ENCODE assay signal across 18 cellular contexts in the genomic region with DNA sequence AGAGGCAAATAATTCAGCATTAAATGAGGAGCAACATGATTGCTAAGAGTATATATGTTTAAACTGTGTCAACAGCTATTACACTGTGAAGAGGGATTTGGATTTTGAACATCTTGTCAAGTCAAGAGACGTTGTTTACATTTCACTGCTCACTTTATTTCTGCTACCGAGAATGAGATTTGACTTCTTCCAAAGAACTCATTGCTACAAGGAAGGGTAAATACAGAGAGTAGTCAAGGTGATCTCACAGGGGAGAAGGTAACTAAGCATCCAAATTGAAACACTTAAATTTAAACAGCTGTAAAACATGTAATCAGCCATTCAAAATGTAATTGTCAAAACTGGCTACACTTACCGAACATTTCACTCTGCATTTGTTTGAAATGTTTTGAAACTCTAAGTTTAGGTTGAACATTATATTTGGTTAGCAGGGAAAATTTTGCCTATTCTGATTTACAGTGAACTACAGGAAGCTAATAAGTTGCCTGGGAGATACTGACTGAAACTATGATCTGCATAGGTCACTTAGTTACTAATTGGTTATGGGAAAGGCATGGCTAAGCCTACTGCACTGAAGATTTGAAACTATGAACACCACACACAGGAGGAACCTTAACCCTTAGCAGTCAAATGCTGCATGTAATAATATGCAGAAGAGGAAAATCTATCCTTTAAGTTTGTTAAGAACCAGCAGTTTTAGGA. TPM values are rescaled to one million over a fixed set of nuclear protein-coding genes. Genes with fewer than 3 reads are reported as not detected.
DNase-seq lines count a peak whose midpoint lies in the region; ATAC-seq lines count a peak whose summit lies in the region.
"Had no signal": no experiment of that assay in that cellular context is flagged by ENCODE, and none has a peak within 500 bp of the region (broad histone marks: within the 10 kb centered on the region; RNA-seq: fewer than 3 reads in every experiment).

No MANE protein-coding gene starts in this region.

- CTCF ChIA-PET in naive thymus-derived CD4-positive, alpha-beta T cell (lab: Charles Lee), result no interaction called here

- DNase-seq in NCI-H748 (lab: John Stamatoyannopoulos, UW; ENCODE audit: unreplicated experiment), result peak; percentile 35
- no peak for DNase-seq in NCI-H748 treated with DMSO at 0.1 percent for 48 hours (lab: John Stamatoyannopoulos, UW)
- no peak for DNase-seq in stimulated activated naive B cell treated with anti-CD40 and anti-IgM and Interleukin-4, amounts not matched to agents 10 μg/mL and 1 μg/mL and 100 μg/mL, for 72 hours
- DNase-seq in naive thymus-derived CD4-positive, alpha-beta T cell, result no peak
- no peak for DNase-seq in activated effector memory CD4-positive, alpha-beta T cell treated with Interleukin-2 at 50 U/mL for 16 hours
- DNase-seq in globus pallidus (ENCODE audit: low spot score), result no peak
- DNase-seq: aorta; DND-41; gastrocnemius medialis; HCEC 1CT; kidney; naive thymus-derived CD8-positive, alpha-beta T cell; NCI-H1694; SK-N-SH had no signal

- no peak overlapping the region for H3K27ac ChIP-seq in naive thymus-derived CD4-positive, alpha-beta T cell (ENCODE audit: low read depth, low read length)
- H3K27ac ChIP-seq: A549, gastrocnemius medialis, tibial nerve had no signal

- H3K36me3 Mint-ChIP-seq in stimulated activated naive B cell treated with anti-CD40 and anti-IgM and Interleukin-4, amounts not matched to agents 10 μg/mL and 1 μg/mL and 100 μg/mL, for 72 hours, result no peaks in the 10 kb centered on the region
- peaks cover 0 to 5% (median 0%) of the 10 kb centered on the region in 5 donors for H3K36me3 Mint-ChIP-seq in naive thymus-derived CD4-positive, alpha-beta T cell

- POLR2A ChIA-PET in naive thymus-derived CD4-positive, alpha-beta T cell (lab: Charles Lee), result no interaction called here

- H3K4me1 Mint-ChIP-seq in stimulated activated naive B cell treated with anti-CD40 and anti-IgM and Interleukin-4, amounts not matched to agents 10 μg/mL and 1 μg/mL and 100 μg/mL, for 72 hours, result peaks cover 6 to 22% of the 10 kb centered on the region in 2 donors
- no peaks in the 10 kb centered on the region for H3K4me1 Mint-ChIP-seq in naive thymus-derived CD4-positive, alpha-beta T cell
- H3K4me1 Mint-ChIP-seq: naive thymus-derived CD8-positive, alpha-beta T cell had no signal

- no peaks in the 10 kb centered on the region for H3K27me3 Mint-ChIP-seq in stimulated activated naive B cell treated with anti-CD40 and anti-IgM and Interleukin-4, amounts not matched to agents 10 μg/mL and 1 μg/mL and 100 μg/mL, for 72 hours
- H3K27me3 Mint-ChIP-seq in naive thymus-derived CD4-positive, alpha-beta T cell, result peaks cover 4 to 26% (median 5%) of the 10 kb centered on the region in 5 donors

- ATAC-seq in HG02798 (IDR thresholded peaks at IDR 0.05; ENCODE audit: poor library complexity, unreplicated experiment) (peak; percentile 60), HG03520 (IDR thresholded peaks at IDR 0.05; ENCODE audit: unreplicated experiment) (peak; percentile 64)
- ATAC-seq in stimulated activated naive B cell treated with anti-CD40 and anti-IgM and Interleukin-4, amounts not matched to agents 10 μg/mL and 1 μg/mL and 100 μg/mL, for 72 hours (replicated peaks), result peak; percentile 83 to 91
- ATAC-seq in naive thymus-derived CD4-positive, alpha-beta T cell, result no peak
- ATAC-seq: A549; gastrocnemius medialis; naive thymus-derived CD8-positive, alpha-beta T cell had no signal

- H3K9me3 Mint-ChIP-seq in stimulated activated naive B cell treated with anti-CD40 and anti-IgM and Interleukin-4, amounts not matched to agents 10 μg/mL and 1 μg/mL and 100 μg/mL, for 72 hours, result no peaks in the 10 kb centered on the region
- no peaks in the 10 kb centered on the region for H3K9me3 Mint-ChIP-seq in naive thymus-derived CD4-positive, alpha-beta T cell

- no peaks in the 10 kb centered on the region for H3K36me3 ChIP-seq in naive thymus-derived CD4-positive, alpha-beta T cell (ENCODE audit: control insufficient read depth in 2 of 3, insufficient read depth in 3 of 3, low read length in 3 of 3)
- H3K36me3 ChIP-seq: gastrocnemius medialis, tibial nerve had no signal

- intact Hi-C loops in naive thymus-derived CD4-positive, alpha-beta T cell (cut with micrococcal nuclease), result no loop called here

- H3K27ac Mint-ChIP-seq in stimulated activated naive B cell treated with anti-CD40 and anti-IgM and Interleukin-4, amounts not matched to agents 10 μg/mL and 1 μg/mL and 100 μg/mL, for 72 hours, result peak overlapping the region; percentile 27
- no peak overlapping the region for H3K27ac Mint-ChIP-seq in naive thymus-derived CD4-positive, alpha-beta T cell
- H3K27ac Mint-ChIP-seq: naive thymus-derived CD8-positive, alpha-beta T cell had no signal

- H3K9me3 ChIP-seq in naive thymus-derived CD4-positive, alpha-beta T cell (ENCODE audit: control insufficient read depth in 2 of 3, low read length in 3 of 3), result no peaks in the 10 kb centered on the region
- H3K9me3 ChIP-seq: A549, gastrocnemius medialis, SK-N-SH, tibial nerve had no signal

- no peak overlapping the region for H3K4me3 Mint-ChIP-seq in stimulated activated naive B cell treated with anti-CD40 and anti-IgM and Interleukin-4, amounts not matched to agents 10 μg/mL and 1 μg/mL and 100 μg/mL, for 72 hours
- H3K4me3 Mint-ChIP-seq in naive thymus-derived CD4-positive, alpha-beta T cell, result no peak overlapping the region
- H3K4me3 Mint-ChIP-seq: naive thymus-derived CD8-positive, alpha-beta T cell had no signal

- H3K27me3 ChIP-seq in naive thymus-derived CD4-positive, alpha-beta T cell (ENCODE audit: control insufficient read depth in 2 of 2, insufficient read depth in 2 of 2, low read length in 2 of 2), result no peaks in the 10 kb centered on the region
- H3K27me3 ChIP-seq: gastrocnemius medialis, tibial nerve had no signal

- H3K4me1 ChIP-seq in naive thymus-derived CD4-positive, alpha-beta T cell (ENCODE audit: control insufficient read depth in 2 of 2, insufficient read depth in 2 of 2, low read length in 2 of 2), result no peaks in the 10 kb centered on the region
- H3K4me1 ChIP-seq: A549, gastrocnemius medialis had no signal

- no peak overlapping the region for H3K4me3 ChIP-seq in naive thymus-derived CD4-positive, alpha-beta T cell (ENCODE audit: low read length)
- H3K4me3 ChIP-seq: A549, gastrocnemius medialis, tibial nerve had no signal

RNA-seq across cellular contexts. Expression of a gene that starts 33.3 kb away (rescaled TPM):
- total RNA-seq in naive thymus-derived CD4-positive, alpha-beta T cell, result 10 to 100 TPM in 2 of 5 experiments, 1 to 10 TPM in 3; 2.5 to 20.3 (median 3.7) TPM
- not detected for polyA plus RNA-seq in naive thymus-derived CD4-positive, alpha-beta T cell
